In genomic region chr4:173367285-173367684, GRCh38 we compare ENCODE assay signal across 10 cellular contexts. TPM values are rescaled to one million over a fixed set of nuclear protein-coding genes. Genes with fewer than 3 reads are reported as not detected.
A peak's percentile ranks its signal among the peaks of the same experiment; 100 is the strongest.
DNase-seq lines count a peak whose midpoint lies in the region; ATAC-seq and TF ChIP-seq lines count a peak whose summit lies in the region.
"Had no signal": no experiment of that assay in that cellular context is flagged by ENCODE, and none has a peak within 500 bp of the region (broad histone marks: within the 10 kb centered on the region; RNA-seq: fewer than 3 reads in every experiment).

No MANE protein-coding gene starts in this region.

- intact Hi-C loops in A673 (cut with micrococcal nuclease; ENCODE audit: unreplicated experiment): no loop called here

- DNase-seq in A673 (ENCODE audit: low spot score) (peak; percentile 13), cerebellar cortex (ENCODE audit: low spot score) (peak; percentile 23), NCI-H2227 treated with DMSO at 0.1 percent for 48 hours (lab: John Stamatoyannopoulos, UW) (no peak), NCI-H2171 treated with DMSO at 0.1 percent for 48 hours (lab: John Stamatoyannopoulos, UW) (no peak), SIG-M5 treated with dmso at 0.1 percent for 504 hours (lab: John Stamatoyannopoulos, UW; ENCODE audit: unreplicated experiment) (no peak)
- DNase-seq: Calu3, left cardiac atrium had no signal

- ATAC-seq in GM18520 (IDR thresholded peaks at IDR 0.05; ENCODE audit: unreplicated experiment) (peak; percentile 19), HG03558 (IDR thresholded peaks at IDR 0.05; ENCODE audit: extremely low read depth, unreplicated experiment) (peak; percentile 22), HG03135 (IDR thresholded peaks at IDR 0.05; ENCODE audit: unreplicated experiment) (no peak)
- ATAC-seq: left cardiac atrium had no signal

- POLR2A ChIA-PET in A673 (lab: Charles Lee; ENCODE audit: low non-redundant PET): no interaction called here

- H3K36me3 ChIP-seq in A673 (ENCODE audit: insufficient read depth, low read length, poor library complexity, severe bottlenecking): no peaks in the 10 kb centered on the region

- no TSS peak for BruUV-seq in A673 (replicated peaks; lab: Mats Ljungman, UMichigan)

- H3K9me3 ChIP-seq in A673 (ENCODE audit: low read depth, low read length, poor library complexity, severe bottlenecking): no peaks in the 10 kb centered on the region

- H3K4me1 ChIP-seq in A673 (ENCODE audit: insufficient read depth, low read length, poor library complexity, severe bottlenecking): peaks cover 12% of the 10 kb centered on the region

- H3K4me3 ChIP-seq in A673 (ENCODE audit: low read depth, low read length, poor library complexity, severe bottlenecking): peak overlapping the region; percentile 3

- no peaks in the 10 kb centered on the region for H3K27me3 ChIP-seq in A673 (replicated peaks; ENCODE audit: insufficient read depth, low read depth, low read length, poor library complexity)

- CTCF ChIA-PET in A673 (lab: Charles Lee): no interaction called here

- H3K27ac ChIP-seq in A673 (ENCODE audit: low read depth, low read length, poor library complexity, severe bottlenecking): peak overlapping the region; percentile 47

- TF ChIP-seq CTCF in A673 (conservative IDR thresholded peaks at IDR 0.05; ENCODE audit: low read depth, low read length): no peak

RNA-seq across cellular contexts. Expression of gene SAP30, which starts 3.5 kb away (rescaled TPM):
- 56.5 and 64.3 TPM in 2 replicates for total RNA-seq in A673 (2021)

RNA-seq across cellular contexts. Expression of gene SCRG1, which starts 31.6 kb away (rescaled TPM):
- total RNA-seq in A673 (2021): 0.09 TPM in 1 of 2 replicates, not detected in the other
- total RNA-seq: Calu3 had no signal

RNA-seq across cellular contexts. Expression of gene HMGB2, which starts 33.1 kb away (rescaled TPM):
- 392 and 435 TPM in 2 replicates for total RNA-seq in A673 (2021)

Comparison
In these comparisons a context has a peak if more than half of its experiments do, and no peak if none do; other contexts are left out.
1. DNase-seq: peak in A673 (single experiment) and cerebellar cortex (single experiment); none in NCI-H2227 treated with DMSO at 0.1 percent for 48 hours (single experiment), NCI-H2171 treated with DMSO at 0.1 percent for 48 hours (single experiment) and SIG-M5 treated with dmso at 0.1 percent for 504 hours (single experiment).